Comparison of ENCODE assay signal across 2 cellular contexts in the genomic region with DNA sequence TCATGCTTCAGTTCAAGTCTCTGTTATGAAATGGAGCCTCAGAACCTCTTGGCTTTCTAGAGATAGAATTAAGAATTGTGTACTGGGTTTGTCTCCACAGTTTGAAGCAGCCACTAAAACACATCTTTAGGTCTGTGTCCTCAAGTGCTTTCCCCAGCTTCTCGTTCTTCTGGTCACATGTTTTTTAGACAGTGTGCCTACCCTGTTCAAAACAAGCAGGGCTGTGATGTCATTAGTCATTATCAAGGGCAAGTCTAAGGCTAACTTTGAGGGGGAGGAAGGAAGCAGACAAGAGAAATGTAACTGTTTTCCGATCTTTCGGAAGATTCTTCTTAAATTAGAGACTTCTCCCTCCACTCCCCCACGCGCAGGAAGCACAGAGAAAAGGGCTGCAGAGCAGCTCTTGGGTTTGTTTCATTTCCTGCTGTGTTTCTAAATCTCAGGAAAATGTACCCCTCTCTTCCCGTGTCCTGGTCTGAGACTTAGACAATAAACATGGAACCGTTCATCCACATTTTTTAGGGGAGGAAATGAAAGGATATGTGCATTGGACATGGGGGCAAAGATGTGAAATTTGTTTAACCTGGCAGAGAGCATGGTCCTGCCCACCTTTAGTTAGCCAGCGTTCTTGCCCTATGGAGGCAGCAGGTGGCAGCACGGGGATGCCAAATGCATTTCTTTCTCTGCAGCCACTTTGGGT.
TF ChIP-seq lines count a peak whose summit lies in the region.

No MANE protein-coding gene starts in this region.

TF ChIP-seq in A549, 52 proteins besides CTCF, POLR2A, EP300 and RAD21:
- TF ChIP-seq BHLHE40 (IDR thresholded peaks at IDR 0.05; ENCODE audit: low read depth, low read length) (no peak), SMC3 (IDR thresholded peaks at IDR 0.05) (peak; percentile 72), KDM1A (IDR thresholded peaks at IDR 0.05; ENCODE audit: low read depth) (no peak)

TF ChIP-seq in neural cell, 6 proteins besides CTCF, POLR2A, EP300 and RAD21:
- TF ChIP-seq TAF1 (IDR thresholded peaks at IDR 0.05; ENCODE audit: low read depth) (no peak), POLR2AphosphoS5 (IDR thresholded peaks at IDR 0.05) (no peak), EZH2 (IDR thresholded peaks at IDR 0.05; ENCODE audit: borderline replicate concordance, insufficient read depth, low read length, poor library complexity, severe bottlenecking) (no peak), REST (IDR thresholded peaks at IDR 0.05; ENCODE audit: borderline replicate concordance) (no peak), MXI1 (conservative IDR thresholded peaks at IDR 0.05; ENCODE audit: poor library complexity, severe bottlenecking) (peak; percentile 22), SMC3 (conservative IDR thresholded peaks at IDR 0.05; ENCODE audit: poor library complexity) (peak; percentile 85)
